Comparison of ENCODE assay signal across 16 cellular contexts in the genomic region with DNA sequence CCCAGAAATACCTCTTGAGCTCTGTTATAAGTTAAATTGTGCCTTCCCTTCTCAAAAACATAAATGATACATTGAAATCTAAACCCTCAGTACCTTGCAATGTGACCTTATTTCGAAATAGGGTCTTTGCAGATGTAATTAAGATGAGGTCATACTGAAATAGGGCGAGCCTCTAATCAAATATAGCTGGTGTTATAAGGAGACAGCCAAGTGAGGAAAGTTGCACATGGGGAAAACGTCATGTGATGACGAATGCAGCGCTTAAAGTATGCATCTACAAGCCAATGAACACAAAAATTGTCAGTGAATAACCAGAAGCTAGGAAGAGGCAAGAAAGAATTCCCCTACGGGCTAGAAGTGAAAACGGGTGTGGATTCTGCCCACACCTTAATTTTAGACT.
"Had no signal": no experiment of that assay in that cellular context is flagged by ENCODE, and none has a peak within 500 bp of the region (broad histone marks: within the 10 kb centered on the region; RNA-seq: fewer than 3 reads in every experiment).

No MANE protein-coding gene starts in this region.

- H3K4me1 Mint-ChIP-seq: activated naive CD4-positive, alpha-beta T cell treated with anti-CD3 and anti-CD28 coated beads, Interleukin-2, amount 50 U/mL, for 24 hours; naive B cell; stimulated activated naive B cell treated with anti-CD40 and anti-IgM and Interleukin-4, amounts not matched to agents 10 μg/mL and 1 μg/mL and 100 μg/mL, for 72 hours had no signal

- H3K27me3 Mint-ChIP-seq: activated naive CD4-positive, alpha-beta T cell treated with anti-CD3 and anti-CD28 coated beads, Interleukin-2, amount 50 U/mL, for 24 hours; naive B cell; stimulated activated naive B cell treated with anti-CD40 and anti-IgM and Interleukin-4, amounts not matched to agents 10 μg/mL and 1 μg/mL and 100 μg/mL, for 72 hours; type B pancreatic cell had no signal

- H3K9me3 Mint-ChIP-seq: activated naive CD4-positive, alpha-beta T cell treated with anti-CD3 and anti-CD28 coated beads, Interleukin-2, amount 50 U/mL, for 24 hours; type B pancreatic cell had no signal

- H3K4me3 Mint-ChIP-seq: activated naive CD4-positive, alpha-beta T cell treated with anti-CD3 and anti-CD28 coated beads, Interleukin-2, amount 50 U/mL, for 24 hours; naive B cell; stimulated activated naive B cell treated with anti-CD40 and anti-IgM and Interleukin-4, amounts not matched to agents 10 μg/mL and 1 μg/mL and 100 μg/mL, for 72 hours; type B pancreatic cell had no signal

- H3K36me3 Mint-ChIP-seq: activated naive CD4-positive, alpha-beta T cell treated with anti-CD3 and anti-CD28 coated beads, Interleukin-2, amount 50 U/mL, for 24 hours; naive B cell; stimulated activated naive B cell treated with anti-CD40 and anti-IgM and Interleukin-4, amounts not matched to agents 10 μg/mL and 1 μg/mL and 100 μg/mL, for 72 hours; type B pancreatic cell had no signal

- ATAC-seq: left cardiac atrium; right cardiac atrium; stimulated activated naive B cell treated with anti-CD40 and anti-IgM and Interleukin-4, amounts not matched to agents 10 μg/mL and 1 μg/mL and 100 μg/mL, for 72 hours had no signal

- H3K4me1 ChIP-seq: spleen had no signal

- H3K4me3 ChIP-seq: lung, spleen had no signal

- H3K27ac ChIP-seq: neutrophil, spleen had no signal

- DNase-seq: activated CD4-positive, alpha-beta T cell treated with anti-CD3 and anti-CD28 coated beads, Interleukin-2, amount 50 U/mL, for 1 hour; activated CD4-positive, CD25-positive, alpha-beta regulatory T cell; activated T-cell treated with anti-CD3 and anti-CD28 coated beads, Interleukin-2, amount 50 U/mL, for 1 hour; amygdala; glutamatergic neuron; left cardiac atrium; naive B cell; right cardiac atrium; spleen; stimulated activated CD4-positive, alpha-beta T cell treated with anti-CD3 and anti-CD28 coated beads, Interleukin-1b, Interleukin-23, amount 100 ng/mL, for 48 hours; stimulated activated naive B cell treated with anti-CD40 and anti-IgM and Interleukin-4, amounts not matched to agents 10 μg/mL and 1 μg/mL and 100 μg/mL, for 72 hours; T-helper 2 cell had no signal

- H3K27me3 ChIP-seq: neutrophil, spleen had no signal

- H3K27ac Mint-ChIP-seq: activated naive CD4-positive, alpha-beta T cell treated with anti-CD3 and anti-CD28 coated beads, Interleukin-2, amount 50 U/mL, for 24 hours; naive B cell; stimulated activated naive B cell treated with anti-CD40 and anti-IgM and Interleukin-4, amounts not matched to agents 10 μg/mL and 1 μg/mL and 100 μg/mL, for 72 hours; type B pancreatic cell had no signal

- H3K36me3 ChIP-seq: neutrophil, spleen had no signal

- H3K9me3 ChIP-seq: neutrophil had no signal
